In genomic region chr11:71096751-71097388, GRCh38 we compare ENCODE assay signal across 14 cellular contexts.
"Had no signal": no experiment of that assay in that cellular context is flagged by ENCODE, and none has a peak within 500 bp of the region (broad histone marks: within the 10 kb centered on the region; RNA-seq: fewer than 3 reads in every experiment).

No MANE protein-coding gene starts in this region.

- H3K27me3 ChIP-seq: ascending aorta, cardiac muscle cell had no signal

- FAIRE-seq: colon, keratinocyte had no signal

- H3K36me3 ChIP-seq: ascending aorta, cardiac muscle cell, esophagus squamous epithelium, tibial artery had no signal

- ATAC-seq: activated CD8-positive, alpha-beta T cell treated with anti-CD3 and anti-CD28 coated beads for 36 hours; activated naive CD8-positive, alpha-beta T cell treated with anti-CD3 and anti-CD28 coated beads, Interleukin-2, amount 50 U/mL, for 24 hours had no signal

- H3K9me3 ChIP-seq: ascending aorta, esophagus squamous epithelium, tibial artery had no signal

- H3K4me3 ChIP-seq: ascending aorta, cardiac muscle cell, esophagus squamous epithelium, skin epidermis, tibial artery had no signal

- H3K27ac ChIP-seq: ascending aorta, cardiac muscle cell, esophagus squamous epithelium, parathyroid adenoma, skin epidermis, tibial artery, VCaP had no signal

- DNase-seq: activated CD8-positive, alpha-beta T cell treated with anti-CD3 and anti-CD28 coated beads for 36 hours; activated naive CD4-positive, alpha-beta T cell treated with Interleukin-2 at 50 U/mL for 16 hours; activated naive CD8-positive, alpha-beta T cell treated with anti-CD3 and anti-CD28 coated beads, Interleukin-2, amount 50 U/mL, for 24 hours; esophagus squamous epithelium; foreskin melanocyte; SW 1271; tibial artery had no signal

- H3K4me1 ChIP-seq: ascending aorta, esophagus squamous epithelium, parathyroid adenoma, tibial artery had no signal
